Comparison of ENCODE assay signal across 24 cellular contexts in genomic region chr1:65964123-65964522, GRCh38.
DNase-seq lines count a peak whose midpoint lies in the region; ATAC-seq, FAIRE-seq and TF ChIP-seq lines count a peak whose summit lies in the region.
"Had no signal": no experiment of that assay in that cellular context is flagged by ENCODE, and none has a peak within 500 bp of the region (broad histone marks: within the 10 kb centered on the region; RNA-seq: fewer than 3 reads in every experiment).

No MANE protein-coding gene starts in this region.

- peak; percentile 20 to 47 for DNase-seq in NCI-H526 (lab: John Stamatoyannopoulos, UW)
- no peak for DNase-seq in NCI-H526 treated with DMSO at 0.1 percent for 48 hours (lab: John Stamatoyannopoulos, UW)
- DNase-seq in uterus: no peak
- DNase-seq in kidney: no peak
- DNase-seq: 8988T; BE2C; Caco-2; CD4-positive, CD25-positive, alpha-beta regulatory T cell; GDM1; GM23248; IMR-90; MG63; NCI-H1092; NCI-H146; NCI-H2081 treated with DMSO at 0.1 percent for 48 hours; NCI-H510A treated with DMSO at 0.1 percent for 48 hours; Peyer's patch had no signal

- no peaks in the 10 kb centered on the region for H3K36me3 ChIP-seq in uterus
- H3K36me3 ChIP-seq in kidney (ENCODE audit: control insufficient read depth in 1 of 2, insufficient read depth in 2 of 2, low read length in 2 of 2): no peaks in the 10 kb centered on the region
- H3K36me3 ChIP-seq: BE2C, HAP-1, MG63, Peyer's patch, SJSA1 had no signal

- H3K4me3 ChIP-seq in uterus (no peak overlapping the region), kidney (ENCODE audit: low read length in 2 of 2) (no peak overlapping the region)
- H3K4me3 ChIP-seq: GM23248, HAP-1, MG63, Peyer's patch, SJSA1 had no signal

- no peak for ATAC-seq in GM18861 (IDR thresholded peaks at IDR 0.05; ENCODE audit: unreplicated experiment)

- TF ChIP-seq CTCF in uterus (IDR thresholded peaks at IDR 0.05) (no peak), kidney (IDR thresholded peaks at IDR 0.05; ENCODE audit: borderline replicate concordance, extremely low read depth, insufficient read depth) (no peak)

- FAIRE-seq in kidney (lab: Jason Lieb, UNC): no peak
- FAIRE-seq: HTR-8/SVneo had no signal

- H3K4me1 ChIP-seq in uterus: no peaks in the 10 kb centered on the region
- no peaks in the 10 kb centered on the region for H3K4me1 ChIP-seq in kidney (ENCODE audit: control insufficient read depth in 1 of 2, insufficient read depth in 1 of 2, low read depth in 1 of 2, low read length in 2 of 2)
- H3K4me1 ChIP-seq: BE2C, Caco-2, HAP-1, Peyer's patch, SJSA1 had no signal

- TF ChIP-seq POLR2A in uterus (IDR thresholded peaks at IDR 0.05): no peak

- no peak overlapping the region for H3K9ac ChIP-seq in kidney (ENCODE audit: low read length in 2 of 2)
- H3K9ac ChIP-seq: GM23248 had no signal

- intact Hi-C loops in uterus (cut with DNase I; ENCODE audit: low total_unique reads): loop anchor here (5.0 kb wide), 2 partner anchors 283 to 488 kb away; no protein-coding TSS in a partner anchor
- intact Hi-C loops in kidney (cut with DNase I): loop anchor here (5.0 kb wide), 1 partner anchor 278 kb away; no protein-coding TSS in a partner anchor

- H3K27ac ChIP-seq in angular gyrus (ENCODE audit: low read depth, low read length): peak overlapping the region; percentile 88
- H3K27ac ChIP-seq in layer of hippocampus (ENCODE audit: low read depth, low read length): peak overlapping the region; percentile 82
- H3K27ac ChIP-seq in temporal lobe (ENCODE audit: low read depth, low read length): peak overlapping the region; percentile 89
- no peak overlapping the region for H3K27ac ChIP-seq in uterus
- H3K27ac ChIP-seq in kidney (ENCODE audit: low read depth in 2 of 2, low read length in 2 of 2): no peak overlapping the region
- H3K27ac ChIP-seq: GM23248, Peyer's patch, SJSA1 had no signal

- H3K27me3 ChIP-seq in layer of hippocampus (ENCODE audit: control insufficient read depth, insufficient read depth, low read length) (no peaks in the 10 kb centered on the region), uterus (no peaks in the 10 kb centered on the region)
- H3K27me3 ChIP-seq: BE2C, MG63, Peyer's patch, SJSA1 had no signal

- H3K9me3 ChIP-seq in uterus (no peaks in the 10 kb centered on the region), kidney (ENCODE audit: control insufficient read depth in 1 of 2, low read length in 2 of 2) (no peaks in the 10 kb centered on the region)
- H3K9me3 ChIP-seq: BE2C, Caco-2, HAP-1, MG63, Peyer's patch, SJSA1 had no signal

Comparison
In these comparisons a context has a peak if more than half of its experiments do, and no peak if none do; other contexts are left out.
1. DNase-seq: peak in NCI-H526 (2 of 2); none in NCI-H526 treated with DMSO at 0.1 percent for 48 hours (single experiment), uterus (0 of 2) and kidney (single experiment).
2. H3K27ac ChIP-seq: peak in angular gyrus (single experiment), layer of hippocampus (single experiment) and temporal lobe (single experiment); none in uterus (0 of 2) and kidney (0 of 2).